In the genomic region with DNA sequence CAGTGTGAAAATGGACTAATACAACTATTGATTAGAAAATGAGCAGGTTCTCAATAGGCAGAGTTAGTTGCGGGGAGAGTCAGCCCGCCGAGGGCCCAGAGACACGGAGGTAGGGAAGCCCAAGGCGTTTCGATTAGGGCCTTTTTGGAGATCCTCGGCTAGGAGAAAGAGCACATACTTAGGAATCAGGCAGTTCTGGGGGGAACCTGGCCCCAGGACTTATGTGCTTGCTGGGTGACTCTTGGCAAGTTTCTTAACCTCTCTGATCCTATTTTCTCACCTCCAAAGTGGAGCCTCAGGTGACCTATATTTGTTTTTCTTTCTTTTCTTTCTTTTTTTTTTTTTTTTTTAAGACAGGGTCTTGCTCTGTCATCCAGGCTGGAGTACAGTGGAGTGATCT, we compare ENCODE assay signal across 34 cellular contexts.
"Had no signal": no experiment of that assay in that cellular context is flagged by ENCODE, and none has a peak within 500 bp of the region (broad histone marks: within the 10 kb centered on the region; RNA-seq: fewer than 3 reads in every experiment).

No MANE protein-coding gene starts in this region.

- H3K9me3 ChIP-seq: MG63 had no signal

- H3K27me3 ChIP-seq: MG63 had no signal

- H3K4me3 ChIP-seq: MG63 had no signal

- H3K36me3 ChIP-seq: MG63 had no signal

- DNase-seq: Karpas-422, Kasumi-1, MG63, MM.1S, MV-4-11, NCI-H1048, NCI-H1092, NCI-H1092 treated with DMSO at 0.1 percent for 48 hours, NCI-H1105, NCI-H1105 treated with DMSO at 0.1 percent for 48 hours, NCI-H1417, NCI-H1417 treated with DMSO at 0.1 percent for 48 hours, NCI-H1436, NCI-H1436 treated with DMSO at 0.1 percent for 48 hours, NCI-H146, NCI-H1694, NCI-H1694 treated with DMSO at 0.1 percent for 48 hours, NCI-H187, NCI-H187 treated with DMSO at 0.1 percent for 48 hours, NCI-H1930, NCI-H2029, NCI-H2029 treated with DMSO at 0.1 percent for 48 hours, NCI-H2081, NCI-H2081 treated with DMSO at 0.1 percent for 48 hours, NCI-H2107, NCI-H2171, NCI-H2171 treated with DMSO at 0.1 percent for 48 hours, NCI-H2227 treated with DMSO at 0.1 percent for 48 hours, NCI-H226, NCI-H345, NCI-H446, NCI-H446 treated with DMSO at 0.1 percent for 48 hours, NCI-H510A, NCI-H510A treated with DMSO at 0.1 percent for 48 hours had no signal
